Comparison of ENCODE assay signal across 8 cellular contexts in the genomic region with DNA sequence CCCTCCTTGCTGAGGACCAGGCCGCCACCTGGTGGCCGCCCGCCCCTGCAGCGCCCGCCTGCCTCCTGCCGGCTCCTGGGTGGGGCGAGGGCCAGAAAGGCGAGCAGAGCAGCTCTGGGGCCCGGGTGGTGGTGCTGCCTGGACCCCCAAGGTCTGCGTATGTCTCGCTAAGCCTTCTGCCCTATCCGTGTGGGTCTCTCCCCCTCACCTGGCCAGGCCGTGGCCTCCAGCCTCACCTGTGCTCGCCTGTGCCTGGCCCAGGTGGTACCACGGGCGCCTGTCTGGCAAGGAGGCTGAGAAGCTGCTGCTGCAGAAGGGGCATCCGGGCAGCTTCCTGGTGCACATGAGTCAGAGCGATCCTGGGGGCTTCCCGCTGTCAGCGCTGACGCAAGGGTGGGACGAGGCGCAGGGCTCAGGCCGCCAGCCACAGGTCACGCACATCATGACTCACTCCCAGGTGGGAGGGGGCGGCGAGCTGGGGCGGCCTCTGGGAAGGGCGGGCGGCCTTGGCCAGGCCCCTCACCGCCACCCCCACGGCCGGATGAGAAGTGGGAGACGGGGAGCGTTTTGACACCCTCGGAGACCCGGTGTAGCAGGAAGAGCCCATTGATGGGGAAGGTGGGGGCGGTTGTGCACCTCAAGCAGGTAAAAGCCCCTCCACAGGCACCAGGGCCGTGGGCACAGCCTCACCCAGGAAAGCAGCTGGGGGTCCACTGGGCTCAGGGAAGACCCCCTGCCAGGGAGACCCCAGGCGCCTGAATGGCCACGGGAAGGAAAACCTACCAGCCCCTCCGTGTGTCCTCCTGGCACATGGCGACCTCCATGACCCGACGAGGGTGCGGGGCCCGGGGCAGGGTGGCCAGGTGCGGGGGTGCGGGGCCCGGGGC. TPM values are rescaled to one million over a fixed set of nuclear protein-coding genes. Genes with fewer than 3 reads are reported as not detected.
DNase-seq lines count a peak whose midpoint lies in the region; ATAC-seq lines count a peak whose summit lies in the region.

No MANE protein-coding gene starts in this region.

- peaks cover 0 to 77% (median 51%) of the 10 kb centered on the region in 11 experiments; a peak in 18 of 22 replicates for H4K20me1 ChIP-seq in BLaER1 treated with 17β-estradiol and CSF1 and Interleukin-3, amounts not matched to agents 10 nM and 100 nM

- peak overlapping the region in 4 of 11 experiments; percentile 12 to 30 (median 16); a peak in 2 of 22 replicates for H3K9ac ChIP-seq in BLaER1 treated with 17β-estradiol and CSF1 and Interleukin-3, amounts not matched to agents 10 nM and 100 nM

- H3K9me3 Mint-ChIP-seq in activated T-helper 2 cell treated with anti-CD3 and anti-CD28 coated beads, Interferon-gamma antibody, Interleukin-2, Interleukin-4, amounts not matched to agents 10 μg/mL and 5 μg/mL and 100 μg/mL, durations not matched to agents 14 hours and 24 hours and 36 hours: no peaks in the 10 kb centered on the region

- DNase-seq in RPMI7951 (ENCODE audit: low read depth): peak; percentile 88
- peak; percentile 64 for DNase-seq in activated T-helper 2 cell treated with anti-CD3 and anti-CD28 coated beads, Interferon-gamma antibody, Interleukin-2, Interleukin-4, amounts not matched to agents 10 μg/mL and 5 μg/mL and 100 μg/mL, durations not matched to agents 14 hours and 24 hours and 36 hours (ENCODE audit: low spot score)
- DNase-seq in foreskin melanocyte: peak; percentile 13
- peak; percentile 76 for DNase-seq in retina
- DNase-seq in globus pallidus (ENCODE audit: low spot score): no peak

- peak overlapping the region; percentile 48 to 98 (median 86) for H3K4me2 ChIP-seq in BLaER1 treated with 17β-estradiol and CSF1 and Interleukin-3, amounts not matched to agents 10 nM and 100 nM

- peak overlapping the region; percentile 68 for H3K27ac Mint-ChIP-seq in activated T-helper 2 cell treated with anti-CD3 and anti-CD28 coated beads, Interferon-gamma antibody, Interleukin-2, Interleukin-4, amounts not matched to agents 10 μg/mL and 5 μg/mL and 100 μg/mL, durations not matched to agents 14 hours and 24 hours and 36 hours

- peaks cover 16% of the 10 kb centered on the region for H3K27me3 Mint-ChIP-seq in activated T-helper 2 cell treated with anti-CD3 and anti-CD28 coated beads, Interferon-gamma antibody, Interleukin-2, Interleukin-4, amounts not matched to agents 10 μg/mL and 5 μg/mL and 100 μg/mL, durations not matched to agents 14 hours and 24 hours and 36 hours (ENCODE audit: low read depth)

- ATAC-seq in GM19025 (IDR thresholded peaks at IDR 0.05; ENCODE audit: low read depth, unreplicated experiment): peak; percentile 40
- ATAC-seq in HG03432 (IDR thresholded peaks at IDR 0.05; ENCODE audit: unreplicated experiment): peak; percentile 62

- H3K9me3 ChIP-seq in BLaER1 treated with 17β-estradiol and CSF1 and Interleukin-3, amounts not matched to agents 10 nM and 100 nM (replicated peaks in 1 of 11): no peaks in the 10 kb centered on the region

- intact Hi-C loops in activated T-helper 2 cell treated with anti-CD3 and anti-CD28 coated beads, Interferon-gamma antibody, Interleukin-2, Interleukin-4, amounts not matched to agents 10 μg/mL and 5 μg/mL and 100 μg/mL, durations not matched to agents 14 hours and 24 hours and 36 hours (cut with micrococcal nuclease): loop anchor here (1.0 to 10.0 kb wide), 4 partner anchors 31 to 79 kb away; a partner anchor contains a TSS

- H3K4me1 Mint-ChIP-seq in activated T-helper 2 cell treated with anti-CD3 and anti-CD28 coated beads, Interferon-gamma antibody, Interleukin-2, Interleukin-4, amounts not matched to agents 10 μg/mL and 5 μg/mL and 100 μg/mL, durations not matched to agents 14 hours and 24 hours and 36 hours (ENCODE audit: low read depth): peaks cover 17% of the 10 kb centered on the region

- H3K27me3 ChIP-seq in BLaER1 treated with 17β-estradiol and CSF1 and Interleukin-3, amounts not matched to agents 10 nM and 100 nM: peaks cover 53 to 85% (median 71%) of the 10 kb centered on the region in 11 experiments

- no peaks in the 10 kb centered on the region for H3K36me3 ChIP-seq in BLaER1 treated with 17β-estradiol and CSF1 and Interleukin-3, amounts not matched to agents 10 nM and 100 nM

- H3K36me3 Mint-ChIP-seq in activated T-helper 2 cell treated with anti-CD3 and anti-CD28 coated beads, Interferon-gamma antibody, Interleukin-2, Interleukin-4, amounts not matched to agents 10 μg/mL and 5 μg/mL and 100 μg/mL, durations not matched to agents 14 hours and 24 hours and 36 hours (ENCODE audit: low read depth): peaks cover 3% of the 10 kb centered on the region

- peaks cover 33 to 81% (median 73%) of the 10 kb centered on the region in 10 experiments for H3K4me1 ChIP-seq in BLaER1 treated with 17β-estradiol and CSF1 and Interleukin-3, amounts not matched to agents 10 nM and 100 nM

- peak overlapping the region in 1 of 11 experiments; percentile 23; a peak in 1 of 22 replicates for H3K27ac ChIP-seq in BLaER1 treated with 17β-estradiol and CSF1 and Interleukin-3, amounts not matched to agents 10 nM and 100 nM

- H3K4me3 ChIP-seq in BLaER1 treated with 17β-estradiol and CSF1 and Interleukin-3, amounts not matched to agents 10 nM and 100 nM: peak overlapping the region in 2 of 10 experiments; percentile 15 to 48; a peak in 6 of 20 replicates

- peak overlapping the region; percentile 60 for H3K4me3 Mint-ChIP-seq in activated T-helper 2 cell treated with anti-CD3 and anti-CD28 coated beads, Interferon-gamma antibody, Interleukin-2, Interleukin-4, amounts not matched to agents 10 μg/mL and 5 μg/mL and 100 μg/mL, durations not matched to agents 14 hours and 24 hours and 36 hours (ENCODE audit: low read depth)

RNA-seq across cellular contexts. Expression of a gene that starts 9.9 kb away (rescaled TPM):
- total RNA-seq in RPMI7951 (2014; rRNA removed; shearing (Covaris generic)): not detected in 2 replicates
- not detected in 2 replicates for total RNA-seq in activated T-helper 2 cell treated with anti-CD3 and anti-CD28 coated beads, Interferon-gamma antibody, Interleukin-2, Interleukin-4, amounts not matched to agents 10 μg/mL and 5 μg/mL and 100 μg/mL, durations not matched to agents 14 hours and 24 hours and 36 hours

RNA-seq across cellular contexts. Expression of a gene that starts 44.3 kb away (rescaled TPM):
- total RNA-seq in RPMI7951 (2014; rRNA removed; shearing (Covaris generic)): 42.8 and 64.0 TPM in 2 replicates
- total RNA-seq in activated T-helper 2 cell treated with anti-CD3 and anti-CD28 coated beads, Interferon-gamma antibody, Interleukin-2, Interleukin-4, amounts not matched to agents 10 μg/mL and 5 μg/mL and 100 μg/mL, durations not matched to agents 14 hours and 24 hours and 36 hours: 27.6 and 29.2 TPM in 2 replicates

RNA-seq across cellular contexts. Expression of a gene that starts 50.9 kb away (rescaled TPM):
- total RNA-seq in RPMI7951 (2014; rRNA removed; shearing (Covaris generic)): 77.9 and 78.8 TPM in 2 replicates
- 31.9 and 33.8 TPM in 2 replicates for total RNA-seq in activated T-helper 2 cell treated with anti-CD3 and anti-CD28 coated beads, Interferon-gamma antibody, Interleukin-2, Interleukin-4, amounts not matched to agents 10 μg/mL and 5 μg/mL and 100 μg/mL, durations not matched to agents 14 hours and 24 hours and 36 hours

RNA-seq across cellular contexts. Expression of a gene that starts 51.7 kb away (rescaled TPM):
- 10.3 and 16.2 TPM in 2 replicates for total RNA-seq in RPMI7951 (2014; rRNA removed; shearing (Covaris generic))
- total RNA-seq in activated T-helper 2 cell treated with anti-CD3 and anti-CD28 coated beads, Interferon-gamma antibody, Interleukin-2, Interleukin-4, amounts not matched to agents 10 μg/mL and 5 μg/mL and 100 μg/mL, durations not matched to agents 14 hours and 24 hours and 36 hours: 20.5 and 22.1 TPM in 2 replicates
